Comparison of ENCODE assay signal across 1 cellular context in the genomic region with DNA sequence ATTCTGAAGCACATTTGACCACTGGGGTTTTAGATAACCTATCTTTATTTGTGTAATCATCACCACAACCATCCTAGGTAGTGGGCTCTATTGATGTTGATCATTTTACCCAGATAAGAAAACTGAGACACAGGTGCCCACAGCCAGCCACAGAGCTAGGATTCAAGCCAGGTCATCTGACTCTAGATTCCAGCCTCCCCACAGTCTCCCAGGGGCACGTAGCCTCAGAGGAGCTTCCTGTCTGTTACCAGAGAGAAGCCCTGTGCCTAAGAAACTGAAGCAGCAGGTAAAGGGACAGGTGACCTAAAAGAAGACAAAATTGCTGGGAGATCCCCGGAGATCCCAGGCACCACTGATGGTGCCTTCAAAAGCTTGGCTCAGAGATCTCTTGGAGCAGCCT.
TF ChIP-seq lines count a peak whose summit lies in the region.

No MANE protein-coding gene starts in this region.

TF ChIP-seq in WTC11, 78 proteins besides CTCF, POLR2A, EP300 and RAD21 (continued from another document):
- TF ChIP-seq, protein P1, sequence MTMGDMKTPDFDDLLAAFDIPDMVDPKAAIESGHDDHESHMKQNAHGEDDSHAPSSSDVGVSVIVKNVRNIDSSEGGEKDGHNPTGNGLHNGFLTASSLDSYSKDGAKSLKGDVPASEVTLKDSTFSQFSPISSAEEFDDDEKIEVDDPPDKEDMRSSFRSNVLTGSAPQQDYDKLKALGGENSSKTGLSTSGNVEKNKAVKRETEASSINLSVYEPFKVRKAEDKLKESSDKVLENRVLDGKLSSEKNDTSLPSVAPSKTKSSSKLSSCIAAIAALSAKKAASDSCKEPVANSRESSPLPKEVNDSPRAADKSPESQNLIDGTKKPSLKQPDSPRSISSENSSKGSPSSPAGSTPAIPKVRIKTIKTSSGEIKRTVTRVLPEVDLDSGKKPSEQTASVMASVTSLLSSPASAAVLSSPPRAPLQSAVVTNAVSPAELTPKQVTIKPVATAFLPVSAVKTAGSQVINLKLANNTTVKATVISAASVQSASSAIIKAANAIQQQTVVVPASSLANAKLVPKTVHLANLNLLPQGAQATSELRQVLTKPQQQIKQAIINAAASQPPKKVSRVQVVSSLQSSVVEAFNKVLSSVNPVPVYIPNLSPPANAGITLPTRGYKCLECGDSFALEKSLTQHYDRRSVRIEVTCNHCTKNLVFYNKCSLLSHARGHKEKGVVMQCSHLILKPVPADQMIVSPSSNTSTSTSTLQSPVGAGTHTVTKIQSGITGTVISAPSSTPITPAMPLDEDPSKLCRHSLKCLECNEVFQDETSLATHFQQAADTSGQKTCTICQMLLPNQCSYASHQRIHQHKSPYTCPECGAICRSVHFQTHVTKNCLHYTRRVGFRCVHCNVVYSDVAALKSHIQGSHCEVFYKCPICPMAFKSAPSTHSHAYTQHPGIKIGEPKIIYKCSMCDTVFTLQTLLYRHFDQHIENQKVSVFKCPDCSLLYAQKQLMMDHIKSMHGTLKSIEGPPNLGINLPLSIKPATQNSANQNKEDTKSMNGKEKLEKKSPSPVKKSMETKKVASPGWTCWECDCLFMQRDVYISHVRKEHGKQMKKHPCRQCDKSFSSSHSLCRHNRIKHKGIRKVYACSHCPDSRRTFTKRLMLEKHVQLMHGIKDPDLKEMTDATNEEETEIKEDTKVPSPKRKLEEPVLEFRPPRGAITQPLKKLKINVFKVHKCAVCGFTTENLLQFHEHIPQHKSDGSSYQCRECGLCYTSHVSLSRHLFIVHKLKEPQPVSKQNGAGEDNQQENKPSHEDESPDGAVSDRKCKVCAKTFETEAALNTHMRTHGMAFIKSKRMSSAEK (CRISPR knock-in tag; IDR thresholded peaks at IDR 0.05; ENCODE audit: borderline replicate concordance), result no peak
- TF ChIP-seq ZNF219 (CRISPR knock-in tag; IDR thresholded peaks at IDR 0.05; ENCODE audit: borderline replicate concordance) (no peak), ZBTB21 (CRISPR knock-in tag; IDR thresholded peaks at IDR 0.05; ENCODE audit: borderline replicate concordance) (no peak), FOXJ3 (CRISPR knock-in tag; IDR thresholded peaks at IDR 0.05; ENCODE audit: borderline replicate concordance) (no peak), JAZF1 (CRISPR knock-in tag; IDR thresholded peaks at IDR 0.05) (no peak), NR2C2 (CRISPR knock-in tag; IDR thresholded peaks at IDR 0.05) (no peak)
- TF ChIP-seq, protein P2, sequence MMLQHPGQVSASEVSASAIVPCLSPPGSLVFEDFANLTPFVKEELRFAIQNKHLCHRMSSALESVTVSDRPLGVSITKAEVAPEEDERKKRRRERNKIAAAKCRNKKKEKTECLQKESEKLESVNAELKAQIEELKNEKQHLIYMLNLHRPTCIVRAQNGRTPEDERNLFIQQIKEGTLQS (CRISPR knock-in tag; conservative IDR thresholded peaks at IDR 0.05), result no peak
- TF ChIP-seq, protein P3, sequence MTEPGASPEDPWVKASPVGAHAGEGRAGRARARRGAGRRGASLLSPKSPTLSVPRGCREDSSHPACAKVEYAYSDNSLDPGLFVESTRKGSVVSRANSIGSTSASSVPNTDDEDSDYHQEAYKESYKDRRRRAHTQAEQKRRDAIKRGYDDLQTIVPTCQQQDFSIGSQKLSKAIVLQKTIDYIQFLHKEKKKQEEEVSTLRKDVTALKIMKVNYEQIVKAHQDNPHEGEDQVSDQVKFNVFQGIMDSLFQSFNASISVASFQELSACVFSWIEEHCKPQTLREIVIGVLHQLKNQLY (CRISPR knock-in tag; IDR thresholded peaks at IDR 0.05), result no peak
TF ChIP-seq in WTC11: peak in this region for 0.
